8 cellular contexts compared by ENCODE assay signal in the genomic region with DNA sequence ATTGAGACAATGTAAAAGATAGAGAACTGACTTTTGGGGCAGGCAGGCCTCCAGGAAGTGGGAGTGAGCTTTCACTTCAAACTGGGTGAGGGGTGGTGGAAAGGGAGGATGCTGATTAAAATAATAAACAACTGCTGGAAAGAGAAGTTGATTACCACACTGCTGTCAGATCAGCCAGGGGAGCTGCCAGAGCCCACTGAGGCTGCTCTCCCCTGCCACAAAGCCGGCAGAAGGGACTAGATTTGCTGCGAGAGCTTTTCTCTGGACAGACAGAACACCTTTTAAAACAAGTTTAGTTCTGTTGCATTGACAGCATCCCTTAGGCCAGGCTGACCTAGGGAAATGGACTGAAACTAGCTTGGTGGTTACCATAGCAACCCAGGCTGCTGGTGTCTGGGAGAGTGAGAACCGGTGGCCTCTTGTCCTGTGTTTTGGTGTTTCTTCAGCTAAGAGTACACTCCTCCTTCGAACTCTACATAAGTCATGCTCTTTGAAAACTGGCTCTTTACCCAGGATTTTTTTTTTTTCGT.
A peak's percentile ranks its signal among the peaks of the same experiment; 100 is the strongest.
DNase-seq lines count a peak whose midpoint lies in the region; ATAC-seq, FAIRE-seq and TF ChIP-seq lines count a peak whose summit lies in the region.

No MANE protein-coding gene starts in this region.

- POLR2A ChIA-PET in IMR-90 (lab: Charles Lee; ENCODE audit: unreplicated experiment), result no interaction called here

- no peak overlapping the region for H2BK5ac ChIP-seq in IMR-90 (ENCODE audit: low read depth, low read length, poor library complexity, severe bottlenecking)

- peak overlapping the region; percentile 6 for H3K4me2 ChIP-seq in IMR-90 (ENCODE audit: low read depth, low read length)

- no peak overlapping the region; a peak in 1 of 4 replicates for H4K8ac ChIP-seq in IMR-90 (ENCODE audit: low read depth in 2 of 2, low read length in 2 of 2)

- H4K91ac ChIP-seq in IMR-90 (ENCODE audit: insufficient read depth, low read depth, low read length), result no peak overlapping the region

- BruUV-seq in IMR-90 (replicated peaks; lab: Mats Ljungman, UMichigan), result no TSS peak

- no peak overlapping the region for H3K4ac ChIP-seq in IMR-90 (ENCODE audit: low read depth, low read length)

- TF ChIP-seq RAD21 in IMR-90 (IDR thresholded peaks at IDR 0.05; ENCODE audit: low read length), result no peak

- intact Hi-C loops in IMR-90 (cut with micrococcal nuclease), result no loop called here
- intact Hi-C loops in kidney (cut with DNase I), result no loop called here
- intact Hi-C loops in transverse colon (cut with DNase I; ENCODE audit: low total_unique reads), result no loop called here

- H3K27ac ChIP-seq in IMR-90 (ENCODE audit: insufficient read depth, low read length), result no peak overlapping the region
- peak overlapping the region in 1 of 2 donors; percentile 35 for H3K27ac ChIP-seq in kidney (ENCODE audit: low read depth in 2 of 2, low read length in 2 of 2)
- H3K27ac ChIP-seq in transverse colon, result peak overlapping the region; percentile 65 to 77 (median 74)

- H2AK5ac ChIP-seq in IMR-90 (ENCODE audit: low read depth, low read length), result no peak overlapping the region

- TF ChIP-seq CTCF in IMR-90 (conservative IDR thresholded peaks at IDR 0.05; ENCODE audit: low read depth, low read length) (no peak), kidney (IDR thresholded peaks at IDR 0.05; ENCODE audit: borderline replicate concordance, extremely low read depth, insufficient read depth) (no peak), transverse colon (IDR thresholded peaks at IDR 0.05) (no peak), GM13977 (IDR thresholded peaks at IDR 0.05; ENCODE audit: extremely low read depth, insufficient read depth, missing control alignments) (no peak)

- no peaks in the 10 kb centered on the region for H3K36me3 ChIP-seq in IMR-90 (ENCODE audit: control insufficient read depth, insufficient read depth, low read length)
- H3K36me3 ChIP-seq in kidney (ENCODE audit: control insufficient read depth in 1 of 2, insufficient read depth in 2 of 2, low read length in 2 of 2), result no peaks in the 10 kb centered on the region
- no peaks in the 10 kb centered on the region for H3K36me3 ChIP-seq in transverse colon

- H3K27me3 ChIP-seq in IMR-90 (ENCODE audit: control insufficient read depth, insufficient read depth, low read length) (no peaks in the 10 kb centered on the region), transverse colon (no peaks in the 10 kb centered on the region)

- no peak overlapping the region for H3K9ac ChIP-seq in IMR-90 (ENCODE audit: low read depth, low read length)
- no peak overlapping the region for H3K9ac ChIP-seq in kidney (ENCODE audit: low read length in 2 of 2)

- TF ChIP-seq POLR2A in IMR-90 (IDR thresholded peaks at IDR 0.05; ENCODE audit: low read depth, low read length) (no peak), transverse colon (IDR thresholded peaks at IDR 0.05) (no peak)

- H2BK20ac ChIP-seq in IMR-90 (ENCODE audit: low read depth, low read length), result no peak overlapping the region

- no peak overlapping the region for H3K56ac ChIP-seq in IMR-90 (ENCODE audit: extremely low read depth, insufficient read depth, low read length)

- H4K5ac ChIP-seq in IMR-90 (ENCODE audit: low read depth, low read length), result no peak overlapping the region

- no peak for TF ChIP-seq EP300 in transverse colon (IDR thresholded peaks at IDR 0.05; ENCODE audit: low read depth)

- no peak for FAIRE-seq in kidney (lab: Jason Lieb, UNC)

- CTCF ChIA-PET in IMR-90 (lab: Yijun Ruan, JAX), result interaction anchor here (0.6 kb wide), 2 partner anchors 13 to 26 kb away, joined by 3 to 5 read pairs; no protein-coding TSS in a partner anchor

- no peaks in the 10 kb centered on the region for H4K20me1 ChIP-seq in IMR-90 (ENCODE audit: insufficient read depth, low read length)

- in situ Hi-C loops in IMR-90 (cut with MboI; ENCODE audit: low sequenced_read_pairs), result no loop called here
- in situ Hi-C loops in transverse colon (cut with MboI; ENCODE audit: low pct_ligation_motif_present in 1 of 4, low pct_unique_long_range_greater_than_20kb in 1 of 4, low sequenced_read_pairs in 3 of 4), result no loop called here
- in situ Hi-C loops in GM13977 (cut with MboI; ENCODE audit: low pct_unique_long_range_greater_than_20kb, low sequenced_read_pairs, unreplicated experiment), result no loop called here

- no peaks in the 10 kb centered on the region for H3K9me1 ChIP-seq in IMR-90 (ENCODE audit: insufficient read depth, low read length)

- H2AFZ ChIP-seq in IMR-90 (replicated peaks; ENCODE audit: low read length, poor library complexity), result peak overlapping the region; percentile 3

- H3K14ac ChIP-seq in IMR-90 (replicated peaks; ENCODE audit: low read depth, low read length), result no peak overlapping the region

- peaks cover 5 to 15% of the 10 kb centered on the region in 2 experiments; a peak in 3 of 4 replicates for H3K79me1 ChIP-seq in IMR-90 (ENCODE audit: low read depth in 1 of 2, low read length in 2 of 2)

- H2AK9ac ChIP-seq in IMR-90 (replicated peaks; ENCODE audit: low read depth, low read length, poor library complexity), result peak overlapping the region; percentile 69

- no CpG with 5 or more reads among the region's 5 CpGs for WGBS in IMR-90 (ENCODE audit: extremely low coverage in 2 of 2, insufficient read length in 1 of 2), 2 experiments
- WGBS in transverse colon (ENCODE audit: low coverage in 1 of 2), 2 donors, result 0 to 36% methylated on average over 2 to 5 of the region's 5 CpGs

- H3K4me1 ChIP-seq in IMR-90 (ENCODE audit: control insufficient read depth, insufficient read depth, low read length) (peaks cover 12% of the 10 kb centered on the region), kidney (ENCODE audit: control insufficient read depth in 1 of 2, insufficient read depth in 1 of 2, low read depth in 1 of 2, low read length in 2 of 2) (peaks cover 3 to 5% of the 10 kb centered on the region in 2 donors), transverse colon (peaks cover 5 to 60% (median 30%) of the 10 kb centered on the region in 4 donors)

- dilution Hi-C loops in IMR-90 (cut with HindIII; ENCODE audit: low sequenced_read_pairs, unreplicated experiment), result no loop called here

- peak; percentile 43 for DNase-seq in Daoy (ENCODE audit: low read depth)
- DNase-seq in IMR-90, result peak; percentile 51
- DNase-seq in activated effector memory CD4-positive, alpha-beta T cell treated with anti-CD3 and anti-CD28 coated beads, Interleukin-2, amount 50 U/mL, for 16 hours, result peak; percentile 65
- DNase-seq in kidney, result no peak
- peak; percentile 25 for DNase-seq in transverse colon
- no peak for DNase-seq in pons (ENCODE audit: low spot score)
- DNase-seq in GM13977 (ENCODE audit: low spot score), result no peak

- H3K23ac ChIP-seq in IMR-90 (ENCODE audit: low read depth, low read length), result no peak overlapping the region

- H2BK15ac ChIP-seq in IMR-90 (ENCODE audit: low read depth, low read length), result no peak overlapping the region

- no peak overlapping the region for H3K4me3 ChIP-seq in IMR-90 (ENCODE audit: insufficient read depth, low read depth, low read length)
- H3K4me3 ChIP-seq in kidney (ENCODE audit: low read length in 2 of 2), result peak overlapping the region; percentile 40 to 52
- peak overlapping the region in 1 of 4 donors; percentile 39 for H3K4me3 ChIP-seq in transverse colon

- H3K9me3 ChIP-seq in IMR-90 (ENCODE audit: control insufficient read depth, insufficient read depth, low read length) (no peaks in the 10 kb centered on the region), kidney (ENCODE audit: control insufficient read depth in 1 of 2, low read length in 2 of 2) (no peaks in the 10 kb centered on the region), transverse colon (no peaks in the 10 kb centered on the region)

- no peak overlapping the region for H3K18ac ChIP-seq in IMR-90 (ENCODE audit: low read depth, low read length)

- peak; percentile 66 for ATAC-seq in GM19467 (IDR thresholded peaks at IDR 0.05; ENCODE audit: unreplicated experiment)
- peak; percentile 62 for ATAC-seq in IMR-90 (ENCODE audit: low read depth)

- no peak overlapping the region for H2BK120ac ChIP-seq in IMR-90 (ENCODE audit: low read depth, low read length)

TF ChIP-seq in IMR-90, 13 proteins besides CTCF, POLR2A, EP300 and RAD21:
- no peak for TF ChIP-seq BHLHE40 (IDR thresholded peaks at IDR 0.05; ENCODE audit: low read depth, low read length)
- no peak for TF ChIP-seq RFX5 (IDR thresholded peaks at IDR 0.05; ENCODE audit: low read depth, low read length)
- TF ChIP-seq CHD1 (IDR thresholded peaks at IDR 0.05; ENCODE audit: low read depth, low read length), result no peak
- no peak for TF ChIP-seq FOS (IDR thresholded peaks at IDR 0.05; ENCODE audit: low read depth, low read length)
- TF ChIP-seq CEBPB (IDR thresholded peaks at IDR 0.05; ENCODE audit: low read depth, low read length), result no peak

Comparison
In these comparisons a context has a peak if more than half of its experiments do, and no peak if none do; other contexts are left out.
1. DNase-seq: peak in Daoy (single experiment), IMR-90 (single experiment), activated effector memory CD4-positive, alpha-beta T cell treated with anti-CD3 and anti-CD28 coated beads, Interleukin-2, amount 50 U/mL, for 16 hours (single experiment) and transverse colon (single experiment); none in kidney (single experiment), pons (single experiment) and GM13977 (single experiment).